In genomic region chr1:61083799-61084385, GRCh38 we compare ENCODE assay signal across 7 cellular contexts. TPM values are rescaled to one million over a fixed set of nuclear protein-coding genes. Genes with fewer than 3 reads are reported as not detected.
A peak's percentile ranks its signal among the peaks of the same experiment; 100 is the strongest.
DNase-seq lines count a peak whose midpoint lies in the region; TF ChIP-seq lines count a peak whose summit lies in the region.

No MANE protein-coding gene starts in this region.

- H3K4me2 ChIP-seq in smooth muscle cell: peak overlapping the region; percentile 94

- peaks cover 4% of the 10 kb centered on the region for H3K27me3 ChIP-seq in smooth muscle cell (ENCODE audit: low read depth)

- H3F3A ChIP-seq in smooth muscle cell (ENCODE audit: low read depth): peaks cover 24% of the 10 kb centered on the region

- H3K4me1 Mint-ChIP-seq in activated T-helper 1 cell treated with anti-CD3 and anti-CD28 coated beads, Interleukin-12 subunit alpha, Interleukin-12 subunit beta, Interleukin-2, Interleukin-4 antibody, amounts not matched to agents 30 ng/mL and 10 ng/mL and 1 ng/mL, durations not matched to agents 14 hours and 24 hours and 36 hours (ENCODE audit: low read depth): peaks cover 30% of the 10 kb centered on the region

- H3K9me3 ChIP-seq in iPS-18c (ENCODE audit: control insufficient read depth, insufficient read depth, low read length) (no peaks in the 10 kb centered on the region), smooth muscle cell (replicated peaks; ENCODE audit: low read depth) (no peaks in the 10 kb centered on the region)

- no peak for DNase-seq in HFF-Myc (ENCODE audit: extremely low read depth, low read depth)
- DNase-seq in activated T-helper 1 cell treated with anti-CD3 and anti-CD28 coated beads, Interleukin-12 subunit alpha, Interleukin-12 subunit beta, Interleukin-2, Interleukin-4 antibody, amounts not matched to agents 30 ng/mL and 10 ng/mL and 1 ng/mL, durations not matched to agents 14 hours and 24 hours and 36 hours (ENCODE audit: low spot score): no peak
- no peak for DNase-seq in smooth muscle cell (lab: John Stamatoyannopoulos, UW; ENCODE audit: unreplicated experiment)
- DNase-seq in NCI-H146 treated with DMSO at 0.1 percent for 48 hours (lab: John Stamatoyannopoulos, UW; ENCODE audit: unreplicated experiment): no peak
- DNase-seq in NCI-H82 treated with DMSO at 0.1 percent for 48 hours (lab: John Stamatoyannopoulos, UW; ENCODE audit: unreplicated experiment): no peak
- no peak for DNase-seq in epidermal melanocyte (ENCODE audit: insufficient read length, low spot score)

- intact Hi-C loops in activated T-helper 1 cell treated with anti-CD3 and anti-CD28 coated beads, Interleukin-12 subunit alpha, Interleukin-12 subunit beta, Interleukin-2, Interleukin-4 antibody, amounts not matched to agents 30 ng/mL and 10 ng/mL and 1 ng/mL, durations not matched to agents 14 hours and 24 hours and 36 hours (cut with micrococcal nuclease): loop anchor here (2.0 to 5.0 kb wide), 2 partner anchors 235 to 1353 kb away; partner anchors contain the start of gene USP1

- peaks cover 69% of the 10 kb centered on the region for H3K27me3 Mint-ChIP-seq in activated T-helper 1 cell treated with anti-CD3 and anti-CD28 coated beads, Interleukin-12 subunit alpha, Interleukin-12 subunit beta, Interleukin-2, Interleukin-4 antibody, amounts not matched to agents 30 ng/mL and 10 ng/mL and 1 ng/mL, durations not matched to agents 14 hours and 24 hours and 36 hours (ENCODE audit: insufficient read depth)

- peaks cover 3% of the 10 kb centered on the region for H3K36me3 Mint-ChIP-seq in activated T-helper 1 cell treated with anti-CD3 and anti-CD28 coated beads, Interleukin-12 subunit alpha, Interleukin-12 subunit beta, Interleukin-2, Interleukin-4 antibody, amounts not matched to agents 30 ng/mL and 10 ng/mL and 1 ng/mL, durations not matched to agents 14 hours and 24 hours and 36 hours (ENCODE audit: low read depth)

- TF ChIP-seq CTCF in HFF-Myc (IDR thresholded peaks at IDR 0.05; ENCODE audit: low read depth, low read length, missing control alignments) (no peak), smooth muscle cell (IDR thresholded peaks at IDR 0.05; ENCODE audit: borderline replicate concordance, insufficient read depth, poor library complexity, severe bottlenecking) (no peak)

- H4K20me1 ChIP-seq in smooth muscle cell (ENCODE audit: low read depth): no peaks in the 10 kb centered on the region

- H3K27ac Mint-ChIP-seq in activated T-helper 1 cell treated with anti-CD3 and anti-CD28 coated beads, Interleukin-12 subunit alpha, Interleukin-12 subunit beta, Interleukin-2, Interleukin-4 antibody, amounts not matched to agents 30 ng/mL and 10 ng/mL and 1 ng/mL, durations not matched to agents 14 hours and 24 hours and 36 hours: peak overlapping the region; percentile 34

- H3K9me3 Mint-ChIP-seq in activated T-helper 1 cell treated with anti-CD3 and anti-CD28 coated beads, Interleukin-12 subunit alpha, Interleukin-12 subunit beta, Interleukin-2, Interleukin-4 antibody, amounts not matched to agents 30 ng/mL and 10 ng/mL and 1 ng/mL, durations not matched to agents 14 hours and 24 hours and 36 hours: no peaks in the 10 kb centered on the region

- H3K4me1 ChIP-seq in smooth muscle cell (ENCODE audit: low read depth): peaks cover 25% of the 10 kb centered on the region

- H3K27ac ChIP-seq in smooth muscle cell (ENCODE audit: low read depth): no peak overlapping the region

- H3K79me2 ChIP-seq in smooth muscle cell (ENCODE audit: low read depth): peaks cover 30% of the 10 kb centered on the region

- peak overlapping the region; percentile 96 for H2AFZ ChIP-seq in smooth muscle cell (ENCODE audit: low read depth)

- H3K4me3 Mint-ChIP-seq in activated T-helper 1 cell treated with anti-CD3 and anti-CD28 coated beads, Interleukin-12 subunit alpha, Interleukin-12 subunit beta, Interleukin-2, Interleukin-4 antibody, amounts not matched to agents 30 ng/mL and 10 ng/mL and 1 ng/mL, durations not matched to agents 14 hours and 24 hours and 36 hours: peak overlapping the region; percentile 76

- peaks cover 3% of the 10 kb centered on the region for H3K36me3 ChIP-seq in smooth muscle cell (ENCODE audit: low read depth)

- no peak overlapping the region for H3K9ac ChIP-seq in smooth muscle cell (ENCODE audit: low read depth)

- H3K4me3 ChIP-seq in HFF-Myc (replicated peaks; ENCODE audit: low read depth, low read length): peak overlapping the region; percentile 85
- H3K4me3 ChIP-seq in iPS-18c (ENCODE audit: insufficient read depth, low read depth, low read length): peak overlapping the region; percentile 66; the same call in 1 of the 2 replicates
- peak overlapping the region; percentile 85 for H3K4me3 ChIP-seq in smooth muscle cell

- WGBS in smooth muscle cell (ENCODE audit: low lambda C conversion rate): 28% methylated on average over 11 of the region's 19 CpGs

RNA-seq across cellular contexts. Expression of gene NFIA, which starts 1.5 kb away (rescaled TPM):
- total RNA-seq in activated T-helper 1 cell treated with anti-CD3 and anti-CD28 coated beads, Interleukin-12 subunit alpha, Interleukin-12 subunit beta, Interleukin-2, Interleukin-4 antibody, amounts not matched to agents 30 ng/mL and 10 ng/mL and 1 ng/mL, durations not matched to agents 14 hours and 24 hours and 36 hours: 0.41 and 0.69 TPM in 2 replicates
- total RNA-seq in smooth muscle cell: 5.4 and 6.2 TPM in 2 replicates
- 5.0 and 7.6 TPM in 2 replicates for polyA plus RNA-seq in smooth muscle cell
